In genomic region chr2:109493176-109493935, GRCh38 we compare ENCODE assay signal across 21 cellular contexts.
"Had no signal": no experiment of that assay in that cellular context is flagged by ENCODE, and none has a peak within 500 bp of the region (broad histone marks: within the 10 kb centered on the region; RNA-seq: fewer than 3 reads in every experiment).

No MANE protein-coding gene starts in this region.

- H3K9me3 ChIP-seq: SK-N-SH had no signal

- FAIRE-seq: K562, RCC 7860 had no signal

- H3K4me2 ChIP-seq: KMS-11, SK-N-SH had no signal

- ATAC-seq: K562 had no signal

- H3K4me3 ChIP-seq: K562 had no signal

- H3K9ac ChIP-seq: KMS-11, SK-N-SH had no signal

- DNase-seq: Kasumi-1, MM.1S, NCI-H1092 treated with DMSO at 0.1 percent for 48 hours, NCI-H1436, NCI-H187, NCI-H2029, NCI-H2081 treated with DMSO at 0.1 percent for 48 hours, NCI-H2171, NCI-H226, NCI-H446, NCI-H510A, NCI-H524 treated with DMSO at 0.1 percent for 48 hours, NCI-H69, NCI-H774, RPMI8226, SHP77, SK-N-SH, SW 1271 had no signal

- H3K27ac ChIP-seq: KMS-11 had no signal
